Comparison of ENCODE assay signal across 1 cellular context in the genomic region with DNA sequence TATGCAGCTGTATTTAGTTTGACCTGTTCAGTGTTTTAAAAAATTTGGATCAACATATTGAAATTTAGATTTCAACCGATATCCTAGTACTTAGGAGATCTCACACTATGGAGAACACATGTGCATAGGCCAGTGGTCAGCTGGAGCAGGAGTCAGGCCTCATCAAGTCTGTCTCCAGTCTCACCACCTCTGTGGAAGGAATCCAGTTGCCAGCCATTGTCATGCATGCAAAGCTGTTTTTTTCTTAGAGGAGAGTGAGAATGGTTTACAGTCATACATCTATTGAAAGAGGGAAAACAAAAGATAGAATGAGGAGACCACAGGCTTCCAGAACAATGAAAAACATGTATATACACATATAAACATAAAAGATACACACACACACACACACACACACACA.
TF ChIP-seq lines count a peak whose summit lies in the region.

No MANE protein-coding gene starts in this region.

TF ChIP-seq in GM23338, 12 proteins besides CTCF, POLR2A, EP300 and RAD21 (continued from another document):
- TF ChIP-seq, protein P1, sequence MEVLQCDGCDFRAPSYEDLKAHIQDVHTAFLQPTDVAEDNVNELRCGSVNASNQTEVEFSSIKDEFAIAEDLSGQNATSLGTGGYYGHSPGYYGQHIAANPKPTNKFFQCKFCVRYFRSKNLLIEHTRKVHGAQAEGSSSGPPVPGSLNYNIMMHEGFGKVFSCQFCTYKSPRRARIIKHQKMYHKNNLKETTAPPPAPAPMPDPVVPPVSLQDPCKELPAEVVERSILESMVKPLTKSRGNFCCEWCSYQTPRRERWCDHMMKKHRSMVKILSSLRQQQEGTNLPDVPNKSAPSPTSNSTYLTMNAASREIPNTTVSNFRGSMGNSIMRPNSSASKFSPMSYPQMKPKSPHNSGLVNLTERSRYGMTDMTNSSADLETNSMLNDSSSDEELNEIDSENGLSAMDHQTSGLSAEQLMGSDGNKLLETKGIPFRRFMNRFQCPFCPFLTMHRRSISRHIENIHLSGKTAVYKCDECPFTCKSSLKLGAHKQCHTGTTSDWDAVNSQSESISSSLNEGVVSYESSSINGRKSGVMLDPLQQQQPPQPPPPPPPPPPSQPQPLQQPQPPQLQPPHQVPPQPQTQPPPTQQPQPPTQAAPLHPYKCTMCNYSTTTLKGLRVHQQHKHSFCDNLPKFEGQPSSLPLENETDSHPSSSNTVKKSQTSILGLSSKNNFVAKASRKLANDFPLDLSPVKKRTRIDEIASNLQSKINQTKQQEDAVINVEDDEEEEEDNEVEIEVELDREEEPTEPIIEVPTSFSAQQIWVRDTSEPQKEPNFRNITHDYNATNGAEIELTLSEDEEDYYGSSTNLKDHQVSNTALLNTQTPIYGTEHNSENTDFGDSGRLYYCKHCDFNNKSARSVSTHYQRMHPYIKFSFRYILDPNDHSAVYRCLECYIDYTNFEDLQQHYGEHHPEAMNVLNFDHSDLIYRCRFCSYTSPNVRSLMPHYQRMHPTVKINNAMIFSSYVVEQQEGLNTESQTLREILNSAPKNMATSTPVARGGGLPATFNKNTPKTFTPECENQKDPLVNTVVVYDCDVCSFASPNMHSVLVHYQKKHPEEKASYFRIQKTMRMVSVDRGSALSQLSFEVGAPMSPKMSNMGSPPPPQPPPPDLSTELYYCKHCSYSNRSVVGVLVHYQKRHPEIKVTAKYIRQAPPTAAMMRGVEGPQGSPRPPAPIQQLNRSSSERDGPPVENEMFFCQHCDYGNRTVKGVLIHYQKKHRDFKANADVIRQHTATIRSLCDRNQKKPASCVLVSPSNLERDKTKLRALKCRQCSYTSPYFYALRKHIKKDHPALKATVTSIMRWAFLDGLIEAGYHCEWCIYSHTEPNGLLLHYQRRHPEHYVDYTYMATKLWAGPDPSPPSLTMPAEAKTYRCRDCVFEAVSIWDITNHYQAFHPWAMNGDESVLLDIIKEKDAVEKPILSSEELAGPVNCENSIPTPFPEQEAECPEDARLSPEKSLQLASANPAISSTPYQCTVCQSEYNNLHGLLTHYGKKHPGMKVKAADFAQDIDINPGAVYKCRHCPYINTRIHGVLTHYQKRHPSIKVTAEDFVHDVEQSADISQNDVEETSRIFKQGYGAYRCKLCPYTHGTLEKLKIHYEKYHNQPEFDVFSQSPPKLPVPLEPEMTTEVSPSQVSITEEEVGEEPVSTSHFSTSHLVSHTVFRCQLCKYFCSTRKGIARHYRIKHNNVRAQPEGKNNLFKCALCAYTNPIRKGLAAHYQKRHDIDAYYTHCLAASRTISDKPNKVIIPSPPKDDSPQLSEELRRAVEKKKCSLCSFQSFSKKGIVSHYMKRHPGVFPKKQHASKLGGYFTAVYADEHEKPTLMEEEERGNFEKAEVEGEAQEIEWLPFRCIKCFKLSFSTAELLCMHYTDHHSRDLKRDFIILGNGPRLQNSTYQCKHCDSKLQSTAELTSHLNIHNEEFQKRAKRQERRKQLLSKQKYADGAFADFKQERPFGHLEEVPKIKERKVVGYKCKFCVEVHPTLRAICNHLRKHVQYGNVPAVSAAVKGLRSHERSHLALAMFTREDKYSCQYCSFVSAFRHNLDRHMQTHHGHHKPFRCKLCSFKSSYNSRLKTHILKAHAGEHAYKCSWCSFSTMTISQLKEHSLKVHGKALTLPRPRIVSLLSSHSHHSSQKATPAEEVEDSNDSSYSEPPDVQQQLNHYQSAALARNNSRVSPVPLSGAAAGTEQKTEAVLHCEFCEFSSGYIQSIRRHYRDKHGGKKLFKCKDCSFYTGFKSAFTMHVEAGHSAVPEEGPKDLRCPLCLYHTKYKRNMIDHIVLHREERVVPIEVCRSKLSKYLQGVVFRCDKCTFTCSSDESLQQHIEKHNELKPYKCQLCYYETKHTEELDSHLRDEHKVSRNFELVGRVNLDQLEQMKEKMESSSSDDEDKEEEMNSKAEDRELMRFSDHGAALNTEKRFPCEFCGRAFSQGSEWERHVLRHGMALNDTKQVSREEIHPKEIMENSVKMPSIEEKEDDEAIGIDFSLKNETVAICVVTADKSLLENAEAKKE (CRISPR knock-in tag; IDR thresholded peaks at IDR 0.05), result peak; percentile 81
- TF ChIP-seq EZH2phosphoT487 (IDR thresholded peaks at IDR 0.05; ENCODE audit: unreplicated experiment) (no peak), JUNB (IDR thresholded peaks at IDR 0.05; ENCODE audit: unreplicated experiment) (no peak), STAT1 (IDR thresholded peaks at IDR 0.05; ENCODE audit: unreplicated experiment) (no peak)
